ENCODE assay signal across 22 cellular contexts in the genomic region with DNA sequence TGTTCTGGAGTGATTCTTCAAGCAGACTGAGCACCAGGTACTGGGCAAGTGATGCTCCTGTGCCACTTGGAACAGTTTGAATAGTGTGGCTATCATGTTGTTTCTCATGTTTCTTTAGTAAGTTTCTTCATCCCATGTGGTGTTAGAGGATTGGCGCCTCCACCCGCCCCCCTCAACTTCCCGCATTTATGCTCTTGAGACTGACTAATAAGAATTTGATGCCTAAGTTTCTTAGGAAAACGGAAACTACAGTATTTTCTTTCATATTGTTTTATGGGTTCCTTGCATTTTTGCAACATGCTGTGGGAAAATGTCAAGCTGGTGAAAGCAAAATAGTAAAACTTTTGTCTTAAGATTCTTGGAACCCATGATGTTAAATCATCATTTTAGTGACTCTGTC.
"Had no signal": no experiment of that assay in that cellular context is flagged by ENCODE, and none has a peak within 500 bp of the region (broad histone marks: within the 10 kb centered on the region; RNA-seq: fewer than 3 reads in every experiment).

No MANE protein-coding gene starts in this region.

- DNase-seq: cortex of kidney; effector memory CD4-positive, alpha-beta T cell; foreskin fibroblast; glutamatergic neuron; islet precursor cell; left lung; lower lobe of right lung; occipital lobe; psoas muscle; retina; right lobe of liver; stimulated activated CD4-positive, alpha-beta T cell treated with anti-CD3 and anti-CD28 coated beads, Interleukin-4, amount 100 ng/mL, for 1 hour; stimulated activated CD8-positive, alpha-beta memory T cell treated with anti-CD3 and anti-CD28 coated beads, Interleukin-4, amount 100 ng/mL, for 48 hours; stimulated activated naive CD8-positive, alpha-beta T cell treated with anti-CD3 and anti-CD28 coated beads, Interleukin-15, amount 100 ng/mL, for 72 hours; substantia nigra; trophoblast cell had no signal

- H3K27me3 ChIP-seq: gastroesophageal sphincter, left lung, right lobe of liver had no signal

- H3K36me3 Mint-ChIP-seq: memory B cell; mesothelial cell of epicardium; natural killer cell treated with Interleukin-12 subunit alpha and Interleukin-12 subunit beta and Interleukin-15 and Interleukin-18, amount 100 ng/mL, for 72 hours; stimulated activated effector memory CD8-positive, alpha-beta T cell treated with anti-CD3 and anti-CD28 coated beads, Interleukin-12 subunit alpha, Interleukin-12 subunit beta, amount 100 ng/mL, for 72 hours had no signal

- H3K27ac Mint-ChIP-seq: memory B cell; mesothelial cell of epicardium; natural killer cell treated with Interleukin-12 subunit alpha and Interleukin-12 subunit beta and Interleukin-15 and Interleukin-18, amount 100 ng/mL, for 72 hours; stimulated activated effector memory CD8-positive, alpha-beta T cell treated with anti-CD3 and anti-CD28 coated beads, Interleukin-12 subunit alpha, Interleukin-12 subunit beta, amount 100 ng/mL, for 72 hours; stimulated activated naive CD8-positive, alpha-beta T cell treated with anti-CD3 and anti-CD28 coated beads, Interleukin-15, amount 100 ng/mL, for 72 hours had no signal

- H3K9me3 Mint-ChIP-seq: memory B cell; mesothelial cell of epicardium; natural killer cell treated with Interleukin-12 subunit alpha and Interleukin-12 subunit beta and Interleukin-15 and Interleukin-18, amount 100 ng/mL, for 72 hours; stimulated activated effector memory CD8-positive, alpha-beta T cell treated with anti-CD3 and anti-CD28 coated beads, Interleukin-12 subunit alpha, Interleukin-12 subunit beta, amount 100 ng/mL, for 72 hours; stimulated activated naive CD8-positive, alpha-beta T cell treated with anti-CD3 and anti-CD28 coated beads, Interleukin-15, amount 100 ng/mL, for 72 hours had no signal

- H3K27ac ChIP-seq: gastroesophageal sphincter, left lung, lower lobe of right lung, psoas muscle, right lobe of liver, thoracic aorta had no signal

- H3K4me3 ChIP-seq: gastroesophageal sphincter, left lung, lower lobe of right lung, psoas muscle, right lobe of liver, thoracic aorta had no signal

- H3K4me3 Mint-ChIP-seq: memory B cell; mesothelial cell of epicardium; natural killer cell treated with Interleukin-12 subunit alpha and Interleukin-12 subunit beta and Interleukin-15 and Interleukin-18, amount 100 ng/mL, for 72 hours; stimulated activated effector memory CD8-positive, alpha-beta T cell treated with anti-CD3 and anti-CD28 coated beads, Interleukin-12 subunit alpha, Interleukin-12 subunit beta, amount 100 ng/mL, for 72 hours; stimulated activated naive CD8-positive, alpha-beta T cell treated with anti-CD3 and anti-CD28 coated beads, Interleukin-15, amount 100 ng/mL, for 72 hours had no signal

- H3K4me1 Mint-ChIP-seq: memory B cell; stimulated activated effector memory CD8-positive, alpha-beta T cell treated with anti-CD3 and anti-CD28 coated beads, Interleukin-12 subunit alpha, Interleukin-12 subunit beta, amount 100 ng/mL, for 72 hours; stimulated activated naive CD8-positive, alpha-beta T cell treated with anti-CD3 and anti-CD28 coated beads, Interleukin-15, amount 100 ng/mL, for 72 hours had no signal

- H3K27me3 Mint-ChIP-seq: natural killer cell treated with Interleukin-12 subunit alpha and Interleukin-12 subunit beta and Interleukin-15 and Interleukin-18, amount 100 ng/mL, for 72 hours; stimulated activated naive CD8-positive, alpha-beta T cell treated with anti-CD3 and anti-CD28 coated beads, Interleukin-15, amount 100 ng/mL, for 72 hours had no signal

- H3K36me3 ChIP-seq: gastroesophageal sphincter, left lung, lower lobe of right lung, right lobe of liver, thoracic aorta had no signal

- H3K9me3 ChIP-seq: gastroesophageal sphincter, left lung, lower lobe of right lung, psoas muscle, right lobe of liver, thoracic aorta had no signal
